Comparison of ENCODE assay signal across 12 cellular contexts in genomic region chr9:114096041-114096511, GRCh38. TPM values are rescaled to one million over a fixed set of nuclear protein-coding genes. Genes with fewer than 3 reads are reported as not detected.
DNase-seq lines count a peak whose midpoint lies in the region; ATAC-seq and TF ChIP-seq lines count a peak whose summit lies in the region.
"Had no signal": no experiment of that assay in that cellular context is flagged by ENCODE, and none has a peak within 500 bp of the region (broad histone marks: within the 10 kb centered on the region; RNA-seq: fewer than 3 reads in every experiment).

No MANE protein-coding gene starts in this region.

- H3K4me3 Mint-ChIP-seq in brain = peak overlapping the region in 4 of 5 experiments; percentile 16 to 85 (median 70)
- peak overlapping the region; percentile 54 for H3K4me3 Mint-ChIP-seq in mesothelial cell of epicardium

- H3K9me3 ChIP-seq in BE2C (0 out of 2 replicates have a peak, but pooled peaks cover 2% of the 10 kb centered on the region), esophagus squamous epithelium (no peaks in the 10 kb centered on the region)

- peaks cover 30% of the 10 kb centered on the region for H3K4me1 Mint-ChIP-seq in brain
- peaks cover 12% of the 10 kb centered on the region for H3K4me1 Mint-ChIP-seq in mesothelial cell of epicardium

- H3K27me3 ChIP-seq in BE2C (peaks cover 13% of the 10 kb centered on the region; the same call in 1 of the 2 replicates), esophagus squamous epithelium (peaks cover 0 to 70% (median 3%) of the 10 kb centered on the region in 4 donors)

- H3K36me3 ChIP-seq in BE2C (no peaks in the 10 kb centered on the region), esophagus squamous epithelium (no peaks in the 10 kb centered on the region)

- H3K4me3 ChIP-seq in BE2C (ENCODE audit: low read depth, low read length) (no peak overlapping the region), GM12875 (ENCODE audit: low read depth, low read length) (no peak overlapping the region), esophagus squamous epithelium (no peak overlapping the region)
- H3K4me3 ChIP-seq: SK-N-MC had no signal

- DNase-seq in BE2C = no peak
- no peak for DNase-seq in mesothelial cell of epicardium (ENCODE audit: low spot score in 2 of 2, unreplicated experiment in 2 of 2)
- no peak for DNase-seq in esophagus squamous epithelium (lab: John Stamatoyannopoulos, UW)
- DNase-seq in NCI-H345 (lab: John Stamatoyannopoulos, UW) = no peak
- no peak for DNase-seq in NOMO-1 (lab: John Stamatoyannopoulos, UW; ENCODE audit: unreplicated experiment in 2 of 2)
- DNase-seq: activated CD8-positive, alpha-beta memory T cell treated with anti-CD3 and anti-CD28 coated beads, Interleukin-2, amount 50 U/mL, for 4 hours; NCI-H69 had no signal

- H3K4me1 ChIP-seq in BE2C (no peaks in the 10 kb centered on the region), esophagus squamous epithelium (peaks cover 4 to 22% (median 10%) of the 10 kb centered on the region in 3 donors)

- ATAC-seq in GM18519 (IDR thresholded peaks at IDR 0.05; ENCODE audit: low FRiP score, unreplicated experiment) = no peak

- WGBS in esophagus squamous epithelium, 2 donors = 82 to 90% methylated on average over 5 to 6 of the region's 9 CpGs

- peak overlapping the region in 1 of 5 experiments; percentile 27 for H3K27ac Mint-ChIP-seq in brain
- H3K27ac Mint-ChIP-seq in mesothelial cell of epicardium = no peak overlapping the region

- H3K36me3 Mint-ChIP-seq in brain = no peaks in the 10 kb centered on the region
- H3K36me3 Mint-ChIP-seq in mesothelial cell of epicardium = no peaks in the 10 kb centered on the region

- no peak for TF ChIP-seq POLR2A in esophagus squamous epithelium (IDR thresholded peaks at IDR 0.05)

- intact Hi-C loops in esophagus squamous epithelium (cut with DNase I) = no loop called here

- H3K27ac ChIP-seq in esophagus squamous epithelium = no peak overlapping the region
- H3K27ac ChIP-seq: epithelial cell of prostate, SK-N-MC had no signal

- H3K27me3 Mint-ChIP-seq in brain (peaks cover 39% of the 10 kb centered on the region), mesothelial cell of epicardium (ENCODE audit: low read depth) (peaks cover 41% of the 10 kb centered on the region)

- H3K9me3 Mint-ChIP-seq in brain (peaks cover 0 to 6% (median 0%) of the 10 kb centered on the region in 5 experiments), mesothelial cell of epicardium (no peaks in the 10 kb centered on the region)

- peak; percentile 39; the same call in 1 of the 2 replicates for TF ChIP-seq CTCF in BE2C (IDR thresholded peaks at IDR 0.05; ENCODE audit: low read depth, low read length)
- TF ChIP-seq CTCF in GM12875 (IDR thresholded peaks at IDR 0.05; ENCODE audit: borderline replicate concordance, insufficient read depth, low read depth, low read length) = 0 out of 2 replicates have a peak, but pooled peaks have one; percentile 4
- no peak for TF ChIP-seq CTCF in brain (conservative IDR thresholded peaks at IDR 0.05)
- no peak for TF ChIP-seq CTCF in mesothelial cell of epicardium (IDR thresholded peaks at IDR 0.05; ENCODE audit: unreplicated experiment)
- TF ChIP-seq CTCF in esophagus squamous epithelium (IDR thresholded peaks at IDR 0.05) = no peak

RNA-seq across cellular contexts. Expression of gene KIF12, which starts 3.0 kb away (rescaled TPM):
- polyA plus RNA-seq in BE2C (2012; ENCODE audit: insufficient read depth, insufficient read length, low read depth) = not detected
- not detected for polyA plus RNA-seq in brain (ENCODE audit: insufficient read depth, low read depth, low replicate concordance)
- 3.3 to 5.2 TPM (median 4.7 TPM) in 3 replicates for total RNA-seq in mesothelial cell of epicardium
- 1 to 10 TPM in 1 of 4 donors, not detected in 3; 1.2 TPM for total RNA-seq in esophagus squamous epithelium

RNA-seq across cellular contexts. Expression of gene AMBP, which starts 18.0 kb away (rescaled TPM):
- 0.56 TPM for polyA plus RNA-seq in BE2C (2012; ENCODE audit: insufficient read depth, insufficient read length, low read depth)
- not detected for polyA plus RNA-seq in brain (ENCODE audit: insufficient read depth, low read depth, low replicate concordance)
- total RNA-seq in mesothelial cell of epicardium (0.16 to 0.22 TPM in 2 of 3 replicates, not detected in the other), esophagus squamous epithelium (1 to 10 TPM in 1 of 4 donors, under 1 TPM in 1, not detected in 2; 0.19 to 2.5 TPM)

RNA-seq across cellular contexts. Expression of gene COL27A1, which starts 59.3 kb away (rescaled TPM):
- polyA plus RNA-seq in BE2C (2012; ENCODE audit: insufficient read depth, insufficient read length, low read depth) = 0.08 TPM
- 0.17 TPM for polyA plus RNA-seq in brain (ENCODE audit: insufficient read depth, low read depth, low replicate concordance)
- 126 to 138 TPM (median 129 TPM) in 3 replicates for total RNA-seq in mesothelial cell of epicardium
- total RNA-seq in esophagus squamous epithelium = 10 to 100 TPM in 2 of 4 donors, 1 to 10 TPM in 2; 7.5 to 34.0 (median 12.0) TPM

Comparison
In these comparisons a context has a peak if more than half of its experiments do, and no peak if none do; other contexts are left out.
1. CTCF ChIP-seq: peak in BE2C (single experiment) and GM12875 (single experiment); none in brain (0 of 2), mesothelial cell of epicardium (single experiment) and esophagus squamous epithelium (0 of 6).